In genomic region chr1:212637902-212638301, GRCh38 we compare ENCODE assay signal across 11 cellular contexts. TPM values are rescaled to one million over a fixed set of nuclear protein-coding genes. Genes with fewer than 3 reads are reported as not detected.
A peak's percentile ranks its signal among the peaks of the same experiment; 100 is the strongest.
DNase-seq lines count a peak whose midpoint lies in the region; ATAC-seq and TF ChIP-seq lines count a peak whose summit lies in the region.
"Had no signal": no experiment of that assay in that cellular context is flagged by ENCODE, and none has a peak within 500 bp of the region (broad histone marks: within the 10 kb centered on the region; RNA-seq: fewer than 3 reads in every experiment).

No MANE protein-coding gene starts in this region.

- H3K9me3 ChIP-seq in AG04450 (ENCODE audit: control insufficient read depth, insufficient read depth, low read length) (peaks cover 2% of the 10 kb centered on the region; the same call in 1 of the 2 replicates), IMR-90 (ENCODE audit: control insufficient read depth, insufficient read depth, low read length) (peaks cover 3% of the 10 kb centered on the region; the same call in 1 of the 2 replicates), esophagus squamous epithelium (no peaks in the 10 kb centered on the region), aorta (ENCODE audit: control insufficient read depth, low read length) (no peaks in the 10 kb centered on the region)

- in situ Hi-C loops in IMR-90 (cut with MboI; ENCODE audit: low sequenced_read_pairs) = no loop called here

- CTCF ChIA-PET in AG04450 (lab: Charles Lee) (interaction anchor here (2.0 kb wide), 1 partner anchor 160 kb away, joined by 4 read pairs; no protein-coding TSS in a partner anchor), IMR-90 (lab: Yijun Ruan, JAX) (interaction anchor here (0.8 kb wide), 1 partner anchor 27 kb away, joined by 4 read pairs; no protein-coding TSS in a partner anchor)

- POLR2A ChIA-PET in AG04450 (lab: Yijun Ruan, JAX) (no interaction called here), IMR-90 (lab: Charles Lee; ENCODE audit: unreplicated experiment) (no interaction called here)

- TF ChIP-seq POLR2A in IMR-90 (IDR thresholded peaks at IDR 0.05; ENCODE audit: low read depth, low read length) = no peak
- TF ChIP-seq POLR2A in esophagus squamous epithelium (IDR thresholded peaks at IDR 0.05) = no peak

- H3K9me1 ChIP-seq in IMR-90 (ENCODE audit: insufficient read depth, low read length) = peaks cover 23% of the 10 kb centered on the region

- H2BK20ac ChIP-seq in IMR-90 (ENCODE audit: low read depth, low read length) = peak overlapping the region; percentile 87

- dilution Hi-C loops in IMR-90 (cut with HindIII; ENCODE audit: low sequenced_read_pairs, unreplicated experiment) = no loop called here

- H3K4me3 ChIP-seq in AG04450 (ENCODE audit: low read depth, low read length) = no peak overlapping the region
- H3K4me3 ChIP-seq in IMR-90 (ENCODE audit: insufficient read depth, low read depth, low read length) = peak overlapping the region; percentile 8; the same call in 1 of the 2 replicates
- H3K4me3 ChIP-seq in esophagus squamous epithelium = peak overlapping the region in 3 of 4 donors; percentile 0 to 34 (median 12)
- no peak overlapping the region for H3K4me3 ChIP-seq in aorta (ENCODE audit: low read length in 2 of 2)

- TF ChIP-seq CTCF in AG04450 (IDR thresholded peaks at IDR 0.05; ENCODE audit: low read depth, low read length) (no peak), IMR-90 (conservative IDR thresholded peaks at IDR 0.05; ENCODE audit: low read depth, low read length) (no peak), esophagus squamous epithelium (IDR thresholded peaks at IDR 0.05) (no peak)

- peak overlapping the region; percentile 83; the same call in 1 of the 2 replicates for H3K56ac ChIP-seq in IMR-90 (ENCODE audit: extremely low read depth, insufficient read depth, low read length)

- intact Hi-C loops in IMR-90 (cut with micrococcal nuclease) (no loop called here), esophagus squamous epithelium (cut with DNase I) (no loop called here), aorta (cut with DNase I) (no loop called here)

- H3K27me3 ChIP-seq in AG04450 (ENCODE audit: control insufficient read depth, insufficient read depth, low read length) (peaks cover 14% of the 10 kb centered on the region), IMR-90 (ENCODE audit: control insufficient read depth, insufficient read depth, low read length) (no peaks in the 10 kb centered on the region), esophagus squamous epithelium (peaks cover 0 to 3% (median 0%) of the 10 kb centered on the region in 4 donors), aorta (ENCODE audit: control insufficient read depth in 1 of 2, insufficient read depth in 2 of 2, low read length in 1 of 2) (no peaks in the 10 kb centered on the region)

- peak overlapping the region; percentile 51 for H3K4me2 ChIP-seq in IMR-90 (ENCODE audit: low read depth, low read length)

- no peak for DNase-seq in AG04450 (ENCODE audit: low read depth, low spot score)
- DNase-seq in IMR-90 = peak; percentile 67
- DNase-seq in esophagus squamous epithelium (lab: John Stamatoyannopoulos, UW) = no peak
- peak; percentile 28 for DNase-seq in occipital lobe (lab: John Stamatoyannopoulos, UW)
- DNase-seq in aorta = no peak
- no peak for DNase-seq in DMS153 treated with DMSO at 0.1 percent for 48 hours (lab: John Stamatoyannopoulos, UW; ENCODE audit: unreplicated experiment)
- DNase-seq: activated CD4-positive, alpha-beta T cell treated with anti-CD3 and anti-CD28 coated beads for 48 hours; NCI-H510A treated with DMSO at 0.1 percent for 48 hours; stimulated activated CD4-positive, alpha-beta T cell treated with anti-CD3 and anti-CD28 coated beads, Interleukin-1b, Interleukin-23, amount 100 ng/mL, for 48 hours had no signal

- H3K18ac ChIP-seq in IMR-90 (ENCODE audit: low read depth, low read length) = peak overlapping the region; percentile 94

- H3K27ac ChIP-seq in AG04450 (ENCODE audit: low read depth, low read length) (peak overlapping the region; percentile 42), IMR-90 (ENCODE audit: insufficient read depth, low read length) (peak overlapping the region; percentile 90), esophagus squamous epithelium (peak overlapping the region in 3 of 4 donors; percentile 66 to 75 (median 68)), aorta (ENCODE audit: low read depth in 1 of 2, low read length in 2 of 2) (peak overlapping the region in 1 of 2 donors; percentile 61)

- peak overlapping the region; percentile 96 for H2AK5ac ChIP-seq in IMR-90 (ENCODE audit: low read depth, low read length)

- H4K8ac ChIP-seq in IMR-90 (ENCODE audit: low read depth in 2 of 2, low read length in 2 of 2) = peak overlapping the region; percentile 56 to 82

- peak overlapping the region; percentile 7 for H2AFZ ChIP-seq in IMR-90 (replicated peaks; ENCODE audit: low read length, poor library complexity)

- peak overlapping the region; percentile 74 for H4K5ac ChIP-seq in IMR-90 (ENCODE audit: low read depth, low read length)

- no peak for TF ChIP-seq RAD21 in IMR-90 (IDR thresholded peaks at IDR 0.05; ENCODE audit: low read length)

- H3K4me1 ChIP-seq in IMR-90 (ENCODE audit: control insufficient read depth, insufficient read depth, low read length) (peaks cover 31% of the 10 kb centered on the region), esophagus squamous epithelium (peaks cover 0 to 35% (median 29%) of the 10 kb centered on the region in 3 donors), aorta (ENCODE audit: control insufficient read depth in 1 of 2, insufficient read depth in 2 of 2, low read length in 2 of 2) (peaks cover 0 to 2% of the 10 kb centered on the region in 2 donors)

- H4K91ac ChIP-seq in IMR-90 (ENCODE audit: insufficient read depth, low read depth, low read length) = peak overlapping the region; percentile 87

- H3K14ac ChIP-seq in IMR-90 (replicated peaks; ENCODE audit: low read depth, low read length) = peak overlapping the region; percentile 84

- ATAC-seq in IMR-90 (ENCODE audit: low read depth) = peak; percentile 32
- ATAC-seq in HG02870 (IDR thresholded peaks at IDR 0.05; ENCODE audit: unreplicated experiment) = no peak
- no peak for ATAC-seq in GM21447 (IDR thresholded peaks at IDR 0.05; ENCODE audit: unreplicated experiment)
- ATAC-seq in aorta (ENCODE audit: low FRiP score) = no peak

- peak overlapping the region; percentile 81 for H3K9ac ChIP-seq in IMR-90 (ENCODE audit: low read depth, low read length)

- H3K4ac ChIP-seq in IMR-90 (ENCODE audit: low read depth, low read length) = peak overlapping the region; percentile 92

- peak overlapping the region; percentile 94; the same call in 2 of the 3 replicates for H2BK15ac ChIP-seq in IMR-90 (ENCODE audit: low read depth, low read length)

- H2AK9ac ChIP-seq in IMR-90 (replicated peaks; ENCODE audit: low read depth, low read length, poor library complexity) = peak overlapping the region; percentile 16

- peak overlapping the region; percentile 70 for H3K23ac ChIP-seq in IMR-90 (ENCODE audit: low read depth, low read length)

- WGBS in IMR-90 (ENCODE audit: extremely low coverage in 2 of 2, insufficient read length in 1 of 2), 2 experiments = 83% methylated on average over 2 of the region's 5 CpGs; no CpG with 5 or more reads in 1 of the 2 experiments
- WGBS in esophagus squamous epithelium, 2 donors = 81 to 90% methylated on average over 5 of the region's 5 CpGs
- 77 to 82% methylated on average over 5 of the region's 5 CpGs for WGBS in aorta, 2 donors

- no peaks in the 10 kb centered on the region for H4K20me1 ChIP-seq in IMR-90 (ENCODE audit: insufficient read depth, low read length)

- peaks cover 0 to 4% of the 10 kb centered on the region in 2 experiments; a peak in 1 of 4 replicates for H3K79me1 ChIP-seq in IMR-90 (ENCODE audit: low read depth in 1 of 2, low read length in 2 of 2)

- H2BK5ac ChIP-seq in IMR-90 (ENCODE audit: low read depth, low read length, poor library complexity, severe bottlenecking) = peak overlapping the region; percentile 64

- peak overlapping the region; percentile 94 for H2BK120ac ChIP-seq in IMR-90 (ENCODE audit: low read depth, low read length)

- H3K36me3 ChIP-seq in IMR-90 (ENCODE audit: control insufficient read depth, insufficient read depth, low read length) = no peaks in the 10 kb centered on the region
- no peaks in the 10 kb centered on the region for H3K36me3 ChIP-seq in esophagus squamous epithelium
- no peaks in the 10 kb centered on the region for H3K36me3 ChIP-seq in aorta (ENCODE audit: control insufficient read depth in 1 of 2, insufficient read depth in 2 of 2, low read length in 1 of 2)

- no TSS peak for BruUV-seq in IMR-90 (replicated peaks; lab: Mats Ljungman, UMichigan)

TF ChIP-seq in IMR-90, 13 proteins besides CTCF, POLR2A, EP300 and RAD21:
- TF ChIP-seq MAZ (IDR thresholded peaks at IDR 0.05; ENCODE audit: borderline replicate concordance, low read depth, low read length) = peak; percentile 11; the same call in 1 of the 2 replicates
- TF ChIP-seq CHD1 (IDR thresholded peaks at IDR 0.05; ENCODE audit: low read depth, low read length) = no peak
TF ChIP-seq in IMR-90: peak in this region for 1.

RNA-seq across cellular contexts. Expression of gene ATF3, which starts 29.3 kb away (rescaled TPM):
- polyA plus RNA-seq in AG04450 (2011; rRNA removed) (5.5 TPM in 2 replicates), IMR-90 (2012; rRNA removed) (12.3 and 17.9 TPM in 2 replicates), aorta (10 to 100 TPM; 22.7 to 60.9 TPM)
- 9.8 and 21.2 TPM in 2 replicates for polyA minus RNA-seq in AG04450 (2011; rRNA and poly(A)+ RNA removed)
- total RNA-seq in IMR-90 (2012; rRNA removed) (9.9 and 15.0 TPM in 2 replicates), esophagus squamous epithelium (1 to 10 TPM; 2.1 to 6.5 (median 3.0) TPM), occipital lobe (3.1 TPM), aorta (100 to 1,000 TPM in 1 of 2 donors, 10 to 100 TPM in 1; 28.1 to 265 TPM)
- polyA plus RNA-seq in IMR-90 (2012; cell fraction: cytosol; rRNA removed) = 13.7 and 26.0 TPM in 2 replicates
- polyA plus RNA-seq in IMR-90 (2012; cell fraction: nucleus; rRNA removed; ENCODE audit: low replicate concordance) = 98.0 and 356 TPM in 2 replicates

Comparison
In these comparisons a context has a peak if more than half of its experiments do, and no peak if none do; other contexts are left out.
1. DNase-seq: peak in IMR-90 (single experiment) and occipital lobe (single experiment); none in AG04450 (single experiment), esophagus squamous epithelium (single experiment), aorta (0 of 2) and DMS153 treated with DMSO at 0.1 percent for 48 hours (single experiment).
2. H3K4me3 ChIP-seq: peak in IMR-90 (single experiment) and esophagus squamous epithelium (3 of 4); none in AG04450 (single experiment) and aorta (0 of 2).